ENCODE assay signal across 8 cellular contexts in the genomic region with DNA sequence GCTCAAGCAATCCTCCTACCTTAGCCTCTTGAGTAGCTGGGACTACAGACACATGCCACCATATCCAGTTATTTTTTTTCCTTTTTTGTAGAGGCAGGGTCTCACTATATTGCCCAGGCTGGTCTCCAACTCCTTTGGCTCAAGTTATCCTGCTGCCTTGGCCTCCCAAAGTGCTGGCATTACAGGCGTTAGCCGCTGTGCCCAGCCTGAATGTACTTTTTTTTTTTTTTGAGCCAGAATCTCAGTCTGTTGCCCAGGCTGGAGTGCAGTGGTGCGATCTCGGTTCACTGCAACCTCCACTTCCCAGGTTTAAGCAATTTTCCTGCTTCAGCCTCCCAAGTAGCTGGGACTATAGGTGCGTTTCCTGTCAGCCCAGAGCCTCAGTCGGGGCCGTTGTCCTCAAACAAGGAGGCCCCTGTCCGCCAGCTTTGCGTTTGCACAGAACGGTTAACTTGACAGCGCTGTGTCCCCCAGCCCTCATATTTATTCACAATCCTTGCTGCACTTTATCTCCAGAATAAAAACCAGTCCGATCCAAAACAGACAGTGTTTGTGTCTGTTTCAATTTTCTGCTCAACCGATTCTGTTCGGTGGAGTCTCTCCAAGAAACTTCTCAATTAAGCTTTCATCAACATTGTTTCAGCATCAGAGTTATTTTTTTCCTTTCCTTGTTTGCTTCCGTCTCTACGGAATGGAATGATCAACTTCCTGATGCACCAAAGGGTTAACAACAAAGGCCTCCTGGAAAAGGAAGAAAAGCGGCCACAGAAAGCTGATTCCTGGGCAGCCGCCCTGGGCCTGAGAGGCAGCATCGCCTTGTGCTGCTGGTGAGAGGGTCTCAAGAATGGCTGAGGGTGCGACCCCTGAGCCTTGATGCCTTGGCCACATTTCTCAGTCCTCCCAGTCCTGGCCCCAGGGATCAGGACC.
DNase-seq lines count a peak whose midpoint lies in the region; ATAC-seq, FAIRE-seq and TF ChIP-seq lines count a peak whose summit lies in the region.

No MANE protein-coding gene starts in this region.

- peak overlapping the region; percentile 76 for H2AFZ ChIP-seq in astrocyte (ENCODE audit: low read depth, low read length)

- TF ChIP-seq CTCF in AG10803 (conservative IDR thresholded peaks at IDR 0.05; ENCODE audit: low read length) (no peak), astrocyte (IDR thresholded peaks at IDR 0.05; ENCODE audit: insufficient read depth, low read depth, low read length) (no peak)

- H3K4me3 Mint-ChIP-seq in astrocyte (ENCODE audit: unreplicated experiment), result no peak overlapping the region

- DNase-seq in AG10803 (ENCODE audit: low read depth), result no peak
- peak; percentile 78 for DNase-seq in HT-29 (ENCODE audit: low spot score)
- DNase-seq in astrocyte (ENCODE audit: low read depth), result no peak
- DNase-seq in substantia nigra (lab: John Stamatoyannopoulos, UW), result peak in 13 of 49 donors; percentile 7 to 44 (median 22)
- no peak for DNase-seq in midbrain (lab: John Stamatoyannopoulos, UW)
- DNase-seq in KG1 (lab: John Stamatoyannopoulos, UW), result no peak

- no peaks in the 10 kb centered on the region for H3K9me3 ChIP-seq in astrocyte (ENCODE audit: insufficient read depth, low read depth, low read length)

- H3K27me3 Mint-ChIP-seq in astrocyte (ENCODE audit: low read depth, unreplicated experiment), result peaks cover 5% of the 10 kb centered on the region

- FAIRE-seq in astrocyte (lab: Jason Lieb, UNC), result no peak

- H3K9me3 Mint-ChIP-seq in astrocyte (ENCODE audit: unreplicated experiment), result no peaks in the 10 kb centered on the region

- peaks cover 10% of the 10 kb centered on the region for H3K4me1 ChIP-seq in astrocyte (ENCODE audit: insufficient read depth, low read length)

- H3K79me2 ChIP-seq in astrocyte (ENCODE audit: insufficient read depth, low read length), result no peaks in the 10 kb centered on the region

- no peaks in the 10 kb centered on the region for H3K36me3 Mint-ChIP-seq in astrocyte (ENCODE audit: low read depth, unreplicated experiment)

- no peaks in the 10 kb centered on the region for H4K20me1 ChIP-seq in astrocyte (ENCODE audit: insufficient read depth, low read length)

- peak overlapping the region; percentile 74 for H3K9ac ChIP-seq in astrocyte (ENCODE audit: low read length)

- H3K27ac ChIP-seq in astrocyte (ENCODE audit: low read depth, low read length) (no peak overlapping the region), layer of hippocampus (ENCODE audit: low read depth, low read length) (peak overlapping the region; percentile 71), substantia nigra (ENCODE audit: low read depth, low read length, poor library complexity, severe bottlenecking) (peak overlapping the region; percentile 42)

- no peaks in the 10 kb centered on the region for H3K36me3 ChIP-seq in astrocyte (ENCODE audit: insufficient read depth, low read length)

- peaks cover 3% of the 10 kb centered on the region for H3K4me1 Mint-ChIP-seq in astrocyte (ENCODE audit: low read depth, unreplicated experiment)

- H3K27me3 ChIP-seq in astrocyte (ENCODE audit: insufficient read depth, low read length) (no peaks in the 10 kb centered on the region), layer of hippocampus (ENCODE audit: control insufficient read depth, insufficient read depth, low read length) (no peaks in the 10 kb centered on the region)

- H3K4me3 ChIP-seq in AG10803 (ENCODE audit: low read length) (peak overlapping the region; percentile 62), astrocyte (ENCODE audit: insufficient read depth, low read depth, low read length) (peak overlapping the region; percentile 46)

- no peak overlapping the region for H3K27ac Mint-ChIP-seq in astrocyte (ENCODE audit: unreplicated experiment)

- H3K4me2 ChIP-seq in astrocyte (ENCODE audit: low read length), result peak overlapping the region; percentile 84

- no peak for ATAC-seq in HG02840 (IDR thresholded peaks at IDR 0.05; ENCODE audit: low FRiP score, unreplicated experiment)
